Comparison of ENCODE assay signal across 10 cellular contexts in the genomic region with DNA sequence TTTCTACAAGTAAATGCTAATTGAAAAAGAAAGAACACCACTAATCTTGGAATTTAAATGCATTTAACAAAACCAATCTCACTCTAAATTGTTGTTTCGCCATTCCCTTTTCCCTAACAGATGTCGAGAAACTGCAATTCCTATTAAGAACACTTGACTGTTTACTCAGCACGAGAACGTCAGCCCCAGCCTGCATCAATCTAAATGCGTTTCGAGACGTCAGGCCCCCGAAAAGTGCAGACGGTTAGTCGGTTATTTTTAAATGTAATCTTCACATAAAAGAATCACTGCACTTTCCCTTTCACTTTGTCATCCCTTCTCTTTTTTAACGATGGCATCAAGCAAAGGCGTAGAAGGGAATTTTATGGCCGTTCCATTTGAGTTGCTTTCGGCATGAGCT.
DNase-seq lines count a peak whose midpoint lies in the region; ATAC-seq and TF ChIP-seq lines count a peak whose summit lies in the region.
"Had no signal": no experiment of that assay in that cellular context is flagged by ENCODE, and none has a peak within 500 bp of the region (broad histone marks: within the 10 kb centered on the region; RNA-seq: fewer than 3 reads in every experiment).

No MANE protein-coding gene starts in this region.

- POLR2A ChIA-PET in SK-N-SH (lab: Yijun Ruan, JAX) = no interaction called here

- no peaks in the 10 kb centered on the region for H3K36me3 ChIP-seq in SK-N-SH (replicated peaks in 1 of 2; ENCODE audit: control insufficient read depth in 1 of 2, insufficient read depth in 2 of 2, low read length in 1 of 2)
- H3K36me3 ChIP-seq in thoracic aorta = no peaks in the 10 kb centered on the region
- H3K36me3 ChIP-seq: BLaER1 had no signal

- H3K27ac Mint-ChIP-seq in activated T-cell treated with anti-CD3 and anti-CD28 coated beads, Interleukin-2, amount 50 U/mL, for 72 hours = peak overlapping the region; percentile 90

- H3K9ac ChIP-seq in SK-N-SH = no peak overlapping the region
- H3K9ac ChIP-seq: BLaER1 had no signal

- no peaks in the 10 kb centered on the region for H3K9me3 Mint-ChIP-seq in activated T-cell treated with anti-CD3 and anti-CD28 coated beads, Interleukin-2, amount 50 U/mL, for 72 hours

- H3K9me2 ChIP-seq in SK-N-SH = no peaks in the 10 kb centered on the region

- H3K4me3 ChIP-seq in SK-N-SH (ENCODE audit: low read depth in 2 of 2, low read length in 1 of 2) = peak overlapping the region; percentile 35 to 36; a peak in 3 of 4 replicates
- peak overlapping the region; percentile 60 for H3K4me3 ChIP-seq in thoracic aorta
- H3K4me3 ChIP-seq: BLaER1 had no signal

- peak overlapping the region; percentile 64 for H3K4me2 ChIP-seq in SK-N-SH
- H3K4me2 ChIP-seq: BLaER1 had no signal

- DNase-seq in SK-N-SH = no peak
- peak in 1 of 2 donors; percentile 31 for DNase-seq in activated T-cell treated with anti-CD3 and anti-CD28 coated beads, Interleukin-2, amount 50 U/mL, for 72 hours
- DNase-seq in kidney tubule cell (ENCODE audit: low spot score) = peak; percentile 28
- no peak for DNase-seq in thoracic aorta (ENCODE audit: low spot score)
- DNase-seq in OCI-M2 (lab: John Stamatoyannopoulos, UW; ENCODE audit: unreplicated experiment) = no peak
- DNase-seq: NCI-H1092 had no signal

- H3K27me3 ChIP-seq in SK-N-SH (ENCODE audit: insufficient read depth) (no peaks in the 10 kb centered on the region), thoracic aorta (replicated peaks; ENCODE audit: insufficient read depth) (no peaks in the 10 kb centered on the region)
- H3K27me3 ChIP-seq: BLaER1 had no signal

- 0 out of 2 replicates have a peak, but pooled peaks cover 3% of the 10 kb centered on the region for H3K9me3 ChIP-seq in SK-N-SH
- no peaks in the 10 kb centered on the region for H3K9me3 ChIP-seq in thoracic aorta
- H3K9me3 ChIP-seq: BLaER1 had no signal

- peaks cover 58% of the 10 kb centered on the region for H3K4me1 Mint-ChIP-seq in activated T-cell treated with anti-CD3 and anti-CD28 coated beads, Interleukin-2, amount 50 U/mL, for 72 hours (ENCODE audit: low read depth)

- CTCF ChIA-PET in SK-N-SH (lab: Yijun Ruan, JAX) = no interaction called here

- TF ChIP-seq CTCF in SK-N-SH (IDR thresholded peaks at IDR 0.05) (no peak), thoracic aorta (IDR thresholded peaks at IDR 0.05) (no peak)

- WGBS in SK-N-SH (ENCODE audit: low lambda C conversion rate) = 4% methylated on average over 14 of the region's 14 CpGs

- H3F3A ChIP-seq in SK-N-SH (replicated peaks; ENCODE audit: insufficient read depth) = no peaks in the 10 kb centered on the region

- ATAC-seq in SK-N-SH treated with all-trans-retinoic acid at 6 μM for 48 hours = no peak
- ATAC-seq in activated T-cell treated with anti-CD3 and anti-CD28 coated beads, Interleukin-2, amount 50 U/mL, for 72 hours (replicated peaks in 1 of 2) = peak in 1 of 2 donors; percentile 58
- no peak for ATAC-seq in thoracic aorta (ENCODE audit: insufficient number of reproducible peaks, low FRiP score, low read depth)
- ATAC-seq in HG02840 (IDR thresholded peaks at IDR 0.05; ENCODE audit: low FRiP score, unreplicated experiment) = no peak
- ATAC-seq in GM19455 (IDR thresholded peaks at IDR 0.05; ENCODE audit: unreplicated experiment) = no peak

- peak overlapping the region; percentile 76; the same call in 1 of the 2 replicates for H2AFZ ChIP-seq in SK-N-SH (ENCODE audit: low read depth)

- peak overlapping the region; percentile 81 to 94 for H3K4me3 Mint-ChIP-seq in activated T-cell treated with anti-CD3 and anti-CD28 coated beads, Interleukin-2, amount 50 U/mL, for 72 hours

- no peaks in the 10 kb centered on the region for H3K36me3 Mint-ChIP-seq in activated T-cell treated with anti-CD3 and anti-CD28 coated beads, Interleukin-2, amount 50 U/mL, for 72 hours (ENCODE audit: insufficient read depth in 2 of 2)

- H3K27ac ChIP-seq in SK-N-SH (ENCODE audit: low read depth in 2 of 2, low read length in 1 of 2) (no peak overlapping the region), thoracic aorta (no peak overlapping the region)
- H3K27ac ChIP-seq: BLaER1 had no signal

- H3K4me1 ChIP-seq in SK-N-SH (ENCODE audit: control insufficient read depth in 1 of 2, insufficient read depth in 2 of 2, low read depth in 1 of 2, low read length in 1 of 2) = no peaks in the 10 kb centered on the region
- H3K4me1 ChIP-seq in thoracic aorta (ENCODE audit: control insufficient read depth in 1 of 2, low read depth in 2 of 2) = no peaks in the 10 kb centered on the region
- H3K4me1 ChIP-seq: BLaER1 had no signal

- H3K27me3 Mint-ChIP-seq in activated T-cell treated with anti-CD3 and anti-CD28 coated beads, Interleukin-2, amount 50 U/mL, for 72 hours (ENCODE audit: low read depth) = no peaks in the 10 kb centered on the region

- no peak for TF ChIP-seq EP300 in SK-N-SH (IDR thresholded peaks at IDR 0.05; ENCODE audit: borderline replicate concordance in 1 of 2, low read depth in 1 of 2, low read length in 1 of 2)

- no peak for TF ChIP-seq RAD21 in SK-N-SH (IDR thresholded peaks at IDR 0.05; ENCODE audit: low read length)

- no peaks in the 10 kb centered on the region for H3K79me2 ChIP-seq in SK-N-SH (ENCODE audit: insufficient read depth)

- H4K20me1 ChIP-seq in SK-N-SH (ENCODE audit: insufficient read depth) = no peaks in the 10 kb centered on the region
- H4K20me1 ChIP-seq: BLaER1 had no signal

TF ChIP-seq in SK-N-SH, 30 proteins besides CTCF, POLR2A, EP300 and RAD21:
- TF ChIP-seq FOXJ3 (CRISPR knock-in tag; IDR thresholded peaks at IDR 0.05) = no peak
- TF ChIP-seq POLR2AphosphoS5 (IDR thresholded peaks at IDR 0.05; ENCODE audit: low read depth, low read length) = no peak
- TF ChIP-seq RFX5 (IDR thresholded peaks at IDR 0.05; ENCODE audit: low read length) = no peak
- no peak for TF ChIP-seq FOXM1 (IDR thresholded peaks at IDR 0.05; ENCODE audit: low read depth)
- TF ChIP-seq NRF1 (IDR thresholded peaks at IDR 0.05; ENCODE audit: low read depth, low read length) = no peak
- no peak for TF ChIP-seq TAF1 (IDR thresholded peaks at IDR 0.05; ENCODE audit: borderline replicate concordance, low read depth, low read length)
- TF ChIP-seq, protein P1, sequence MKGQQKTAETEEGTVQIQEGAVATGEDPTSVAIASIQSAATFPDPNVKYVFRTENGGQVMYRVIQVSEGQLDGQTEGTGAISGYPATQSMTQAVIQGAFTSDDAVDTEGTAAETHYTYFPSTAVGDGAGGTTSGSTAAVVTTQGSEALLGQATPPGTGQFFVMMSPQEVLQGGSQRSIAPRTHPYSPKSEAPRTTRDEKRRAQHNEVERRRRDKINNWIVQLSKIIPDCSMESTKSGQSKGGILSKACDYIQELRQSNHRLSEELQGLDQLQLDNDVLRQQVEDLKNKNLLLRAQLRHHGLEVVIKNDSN (IDR thresholded peaks at IDR 0.05; ENCODE audit: borderline replicate concordance, low read depth) = no peak
- no peak for TF ChIP-seq GABPA (IDR thresholded peaks at IDR 0.05; ENCODE audit: low read depth)

TF ChIP-seq in SK-N-SH treated with all-trans-retinoic acid at 6 μM for 48 hours, 23 proteins besides CTCF, POLR2A, EP300 and RAD21 (continues in another document):
- TF ChIP-seq ZFP30 (CRISPR knock-in tag; IDR thresholded peaks at IDR 0.05) = no peak
- no peak for TF ChIP-seq ESRRG (CRISPR knock-in tag; IDR thresholded peaks at IDR 0.05)
- TF ChIP-seq BACH2 (CRISPR knock-in tag; IDR thresholded peaks at IDR 0.05; ENCODE audit: borderline replicate concordance) = no peak
- no peak for TF ChIP-seq GLIS3 (CRISPR knock-in tag; IDR thresholded peaks at IDR 0.05)
- no peak for TF ChIP-seq PPARA (CRISPR knock-in tag; IDR thresholded peaks at IDR 0.05; ENCODE audit: borderline replicate concordance)
- TF ChIP-seq ARNTL (CRISPR knock-in tag; IDR thresholded peaks at IDR 0.05; ENCODE audit: borderline replicate concordance, low read depth) = no peak
- no peak for TF ChIP-seq ZNF565 (CRISPR knock-in tag; conservative IDR thresholded peaks at IDR 0.05; ENCODE audit: low read depth)
- no peak for TF ChIP-seq ZC3H10 (CRISPR knock-in tag; IDR thresholded peaks at IDR 0.05)
- TF ChIP-seq ZNF8 (CRISPR knock-in tag; IDR thresholded peaks at IDR 0.05) = no peak
- TF ChIP-seq, protein P2, sequence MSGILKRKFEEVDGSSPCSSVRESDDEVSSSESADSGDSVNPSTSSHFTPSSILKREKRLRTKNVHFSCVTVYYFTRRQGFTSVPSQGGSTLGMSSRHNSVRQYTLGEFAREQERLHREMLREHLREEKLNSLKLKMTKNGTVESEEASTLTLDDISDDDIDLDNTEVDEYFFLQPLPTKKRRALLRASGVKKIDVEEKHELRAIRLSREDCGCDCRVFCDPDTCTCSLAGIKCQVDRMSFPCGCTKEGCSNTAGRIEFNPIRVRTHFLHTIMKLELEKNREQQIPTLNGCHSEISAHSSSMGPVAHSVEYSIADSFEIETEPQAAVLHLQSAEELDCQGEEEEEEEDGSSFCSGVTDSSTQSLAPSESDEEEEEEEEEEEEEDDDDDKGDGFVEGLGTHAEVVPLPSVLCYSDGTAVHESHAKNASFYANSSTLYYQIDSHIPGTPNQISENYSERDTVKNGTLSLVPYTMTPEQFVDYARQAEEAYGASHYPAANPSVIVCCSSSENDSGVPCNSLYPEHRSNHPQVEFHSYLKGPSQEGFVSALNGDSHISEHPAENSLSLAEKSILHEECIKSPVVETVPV (CRISPR knock-in tag; IDR thresholded peaks at IDR 0.05) = no peak
- TF ChIP-seq TOX (CRISPR knock-in tag; IDR thresholded peaks at IDR 0.05; ENCODE audit: borderline replicate concordance) = no peak
- TF ChIP-seq, protein P3, sequence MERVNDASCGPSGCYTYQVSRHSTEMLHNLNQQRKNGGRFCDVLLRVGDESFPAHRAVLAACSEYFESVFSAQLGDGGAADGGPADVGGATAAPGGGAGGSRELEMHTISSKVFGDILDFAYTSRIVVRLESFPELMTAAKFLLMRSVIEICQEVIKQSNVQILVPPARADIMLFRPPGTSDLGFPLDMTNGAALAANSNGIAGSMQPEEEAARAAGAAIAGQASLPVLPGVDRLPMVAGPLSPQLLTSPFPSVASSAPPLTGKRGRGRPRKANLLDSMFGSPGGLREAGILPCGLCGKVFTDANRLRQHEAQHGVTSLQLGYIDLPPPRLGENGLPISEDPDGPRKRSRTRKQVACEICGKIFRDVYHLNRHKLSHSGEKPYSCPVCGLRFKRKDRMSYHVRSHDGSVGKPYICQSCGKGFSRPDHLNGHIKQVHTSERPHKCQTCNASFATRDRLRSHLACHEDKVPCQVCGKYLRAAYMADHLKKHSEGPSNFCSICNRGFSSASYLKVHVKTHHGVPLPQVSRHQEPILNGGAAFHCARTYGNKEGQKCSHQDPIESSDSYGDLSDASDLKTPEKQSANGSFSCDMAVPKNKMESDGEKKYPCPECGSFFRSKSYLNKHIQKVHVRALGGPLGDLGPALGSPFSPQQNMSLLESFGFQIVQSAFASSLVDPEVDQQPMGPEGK (CRISPR knock-in tag; IDR thresholded peaks at IDR 0.05; ENCODE audit: borderline replicate concordance) = no peak
- TF ChIP-seq SNAI2 (CRISPR knock-in tag; IDR thresholded peaks at IDR 0.05) = no peak
